Comparison of ENCODE assay signal across 1 cellular context in the genomic region with DNA sequence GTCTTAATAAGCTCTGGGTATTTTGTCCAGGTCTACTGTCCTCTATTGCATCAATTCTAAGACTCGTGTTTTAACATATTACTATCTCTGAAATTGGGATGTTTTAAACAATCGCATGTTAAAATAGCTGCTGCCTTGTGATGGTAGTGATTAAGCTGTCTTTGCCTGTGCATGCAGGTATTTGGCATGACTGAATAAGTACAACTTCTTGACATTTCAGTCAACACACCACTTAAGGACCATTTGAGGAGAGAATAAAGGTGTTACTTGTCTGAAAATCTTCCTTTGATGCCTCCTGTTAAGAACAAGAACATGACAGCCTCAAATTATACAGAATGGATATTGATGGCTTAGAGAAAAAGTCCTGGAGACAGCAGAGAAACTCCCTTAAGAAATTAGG.
TF ChIP-seq lines count a peak whose summit lies in the region.

No MANE protein-coding gene starts in this region.

TF ChIP-seq in GM12878, 131 proteins besides CTCF, POLR2A, EP300 and RAD21:
- no peak for TF ChIP-seq ZNF24 (IDR thresholded peaks at IDR 0.05)
- TF ChIP-seq BHLHE40 (IDR thresholded peaks at IDR 0.05; ENCODE audit: borderline replicate concordance in 1 of 2, low read depth in 2 of 2, low read length in 1 of 2): no peak
- no peak for TF ChIP-seq RAD51 (IDR thresholded peaks at IDR 0.05)
- TF ChIP-seq, protein P1, sequence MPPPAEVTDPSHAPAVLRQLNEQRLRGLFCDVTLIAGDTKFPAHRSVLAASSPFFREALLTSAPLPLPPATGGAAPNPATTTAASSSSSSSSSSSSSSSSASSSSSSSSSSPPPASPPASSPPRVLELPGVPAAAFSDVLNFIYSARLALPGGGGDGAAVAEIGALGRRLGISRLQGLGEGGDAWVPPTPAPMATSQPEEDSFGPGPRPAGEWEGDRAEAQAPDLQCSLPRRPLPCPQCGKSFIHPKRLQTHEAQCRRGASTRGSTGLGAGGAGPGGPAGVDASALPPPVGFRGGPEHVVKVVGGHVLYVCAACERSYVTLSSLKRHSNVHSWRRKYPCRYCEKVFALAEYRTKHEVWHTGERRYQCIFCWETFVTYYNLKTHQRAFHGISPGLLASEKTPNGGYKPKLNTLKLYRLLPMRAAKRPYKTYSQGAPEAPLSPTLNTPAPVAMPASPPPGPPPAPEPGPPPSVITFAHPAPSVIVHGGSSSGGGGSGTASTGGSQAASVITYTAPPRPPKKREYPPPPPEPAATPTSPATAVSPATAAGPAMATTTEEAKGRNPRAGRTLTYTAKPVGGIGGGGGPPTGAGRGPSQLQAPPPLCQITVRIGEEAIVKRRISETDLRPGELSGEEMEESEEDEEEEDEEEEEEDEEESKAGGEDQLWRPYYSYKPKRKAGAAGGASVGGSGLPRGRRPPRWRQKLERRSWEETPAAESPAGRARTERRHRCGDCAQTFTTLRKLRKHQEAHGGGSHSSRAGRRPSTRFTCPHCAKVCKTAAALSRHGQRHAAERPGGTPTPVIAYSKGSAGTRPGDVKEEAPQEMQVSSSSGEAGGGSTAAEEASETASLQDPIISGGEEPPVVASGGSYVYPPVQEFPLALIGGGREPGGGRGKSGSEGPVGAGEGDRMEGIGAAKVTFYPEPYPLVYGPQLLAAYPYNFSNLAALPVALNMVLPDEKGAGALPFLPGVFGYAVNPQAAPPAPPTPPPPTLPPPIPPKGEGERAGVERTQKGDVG (CRISPR knock-in tag; IDR thresholded peaks at IDR 0.05): no peak
- no peak for TF ChIP-seq TAF1 (IDR thresholded peaks at IDR 0.05; ENCODE audit: borderline replicate concordance, low read depth, low read length)
- no peak for TF ChIP-seq STAT3 (IDR thresholded peaks at IDR 0.05; ENCODE audit: low read depth, low read length)
- TF ChIP-seq MYB (IDR thresholded peaks at IDR 0.05; ENCODE audit: borderline replicate concordance, low read depth, low read length): no peak
- TF ChIP-seq SMC3 (IDR thresholded peaks at IDR 0.05; ENCODE audit: borderline replicate concordance, low read length): no peak
- no peak for TF ChIP-seq MYC (IDR thresholded peaks at IDR 0.05; ENCODE audit: insufficient read depth, insufficient read length, insufficient replicate concordance, low read length, severe bottlenecking)
- no peak for TF ChIP-seq SREBF2 (IDR thresholded peaks at IDR 0.05; ENCODE audit: low read length)
- TF ChIP-seq PRDM15 (CRISPR knock-in tag; IDR thresholded peaks at IDR 0.05): no peak
- TF ChIP-seq PAX8 (IDR thresholded peaks at IDR 0.05): no peak
- TF ChIP-seq SUZ12 (IDR thresholded peaks at IDR 0.05; ENCODE audit: unreplicated experiment): no peak
- TF ChIP-seq ZNF274 (IDR thresholded peaks at IDR 0.05; ENCODE audit: insufficient read depth, insufficient read length): no peak
- TF ChIP-seq SRF (IDR thresholded peaks at IDR 0.05; ENCODE audit: low read depth in 2 of 2, low read length in 2 of 2): no peak
